Comparison of ENCODE assay signal across 9 cellular contexts in the genomic region with DNA sequence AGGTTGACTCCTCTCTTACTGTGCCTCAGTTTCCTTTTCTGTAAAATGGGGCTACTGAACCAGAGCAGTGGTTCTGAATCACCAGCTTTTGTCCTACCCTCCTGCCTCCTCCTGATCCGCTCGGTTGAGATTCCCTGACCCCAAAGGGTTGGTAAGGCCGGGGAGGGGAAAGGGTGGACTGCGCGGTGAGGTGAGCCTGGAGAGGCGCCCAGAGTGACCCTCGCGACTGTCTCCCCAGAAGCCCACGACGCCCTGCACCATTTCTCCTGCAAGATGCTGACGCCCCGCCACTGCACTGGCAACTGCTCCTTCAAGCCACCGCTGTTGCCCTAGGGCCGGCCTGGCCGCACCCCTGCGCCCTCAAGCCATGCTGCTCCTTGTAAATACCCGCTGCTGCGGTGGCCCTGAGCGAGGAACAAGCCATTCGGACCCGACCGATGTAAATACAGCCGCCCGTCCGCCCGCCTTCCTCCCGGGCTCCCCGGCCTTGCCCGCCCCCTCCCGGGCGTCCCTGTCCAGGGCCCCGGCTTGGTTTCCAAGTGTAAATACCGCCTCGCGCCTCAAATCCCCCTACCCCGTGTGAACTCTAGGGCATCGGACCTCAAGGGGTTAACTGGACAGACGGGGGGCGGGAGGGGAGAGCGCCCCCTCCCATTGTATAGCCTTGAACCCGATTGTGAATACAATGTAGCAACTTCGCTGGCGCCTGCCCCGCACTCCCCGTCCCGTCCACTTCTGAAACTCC. TPM values are rescaled to one million over a fixed set of nuclear protein-coding genes. Genes with fewer than 3 reads are reported as not detected.
A peak's percentile ranks its signal among the peaks of the same experiment; 100 is the strongest.
DNase-seq lines count a peak whose midpoint lies in the region; ATAC-seq and TF ChIP-seq lines count a peak whose summit lies in the region.
"Had no signal": no experiment of that assay in that cellular context is flagged by ENCODE, and none has a peak within 500 bp of the region (broad histone marks: within the 10 kb centered on the region; RNA-seq: fewer than 3 reads in every experiment).

No MANE protein-coding gene starts in this region.

- peaks cover 69% of the 10 kb centered on the region for H3K4me1 Mint-ChIP-seq in CD14-positive monocyte
- H3K4me1 Mint-ChIP-seq in activated CD4-positive, alpha-beta memory T cell treated with anti-CD3 and anti-CD28 coated beads, Interleukin-2, amount 10 ng/mL, durations not matched to agents 7 days and 5 days: peaks cover 44% of the 10 kb centered on the region

- peaks cover 9 to 17% of the 10 kb centered on the region in 2 donors for H3K36me3 Mint-ChIP-seq in CD14-positive monocyte
- peaks cover 3% of the 10 kb centered on the region for H3K36me3 Mint-ChIP-seq in activated CD4-positive, alpha-beta memory T cell treated with anti-CD3 and anti-CD28 coated beads, Interleukin-2, amount 10 ng/mL, durations not matched to agents 7 days and 5 days (ENCODE audit: low read depth)

- H3K9me3 ChIP-seq in HUES48 (ENCODE audit: control insufficient read depth, insufficient read depth, low read length): no peaks in the 10 kb centered on the region
- no peaks in the 10 kb centered on the region for H3K9me3 ChIP-seq in gastroesophageal sphincter
- H3K9me3 ChIP-seq: neutrophil had no signal

- peak; percentile 70 for TF ChIP-seq CTCF in CD14-positive monocyte (IDR thresholded peaks at IDR 0.05)
- TF ChIP-seq CTCF in gastroesophageal sphincter (IDR thresholded peaks at IDR 0.05): peak in 3 of 4 experiments; percentile 17 to 62 (median 33)

- H3K27ac Mint-ChIP-seq in CD14-positive monocyte: peak overlapping the region in 1 of 7 donors; percentile 30
- no peak overlapping the region for H3K27ac Mint-ChIP-seq in activated CD4-positive, alpha-beta memory T cell treated with anti-CD3 and anti-CD28 coated beads, Interleukin-2, amount 10 ng/mL, durations not matched to agents 7 days and 5 days

- no peaks in the 10 kb centered on the region for H3K36me3 ChIP-seq in HUES48 (ENCODE audit: control insufficient read depth, insufficient read depth, low read length)
- H3K36me3 ChIP-seq in gastroesophageal sphincter: no peaks in the 10 kb centered on the region
- H3K36me3 ChIP-seq in rectal smooth muscle tissue (ENCODE audit: control insufficient read depth, insufficient read depth, low read length): no peaks in the 10 kb centered on the region
- H3K36me3 ChIP-seq: neutrophil had no signal

- H3K27me3 ChIP-seq in HUES48 (ENCODE audit: control insufficient read depth, insufficient read depth, low read length) (peaks cover 100% of the 10 kb centered on the region), gastroesophageal sphincter (peaks cover 75% of the 10 kb centered on the region), rectal smooth muscle tissue (ENCODE audit: control insufficient read depth, insufficient read depth, low read length) (peaks cover 64% of the 10 kb centered on the region)

- H3K9me3 Mint-ChIP-seq in CD14-positive monocyte: peaks cover 0 to 31% (median 14%) of the 10 kb centered on the region in 7 donors
- no peaks in the 10 kb centered on the region for H3K9me3 Mint-ChIP-seq in activated CD4-positive, alpha-beta memory T cell treated with anti-CD3 and anti-CD28 coated beads, Interleukin-2, amount 10 ng/mL, durations not matched to agents 7 days and 5 days

- peak overlapping the region; percentile 57 for H3K4me3 ChIP-seq in HUES48 (ENCODE audit: low read depth, low read length)
- H3K4me3 ChIP-seq in gastroesophageal sphincter: peak overlapping the region in 1 of 2 donors; percentile 48
- peak overlapping the region; percentile 56 for H3K4me3 ChIP-seq in rectal smooth muscle tissue (ENCODE audit: low read length)

- DNase-seq in CD14-positive monocyte (ENCODE audit: low spot score): no peak
- DNase-seq in activated CD4-positive, alpha-beta memory T cell treated with anti-CD3 and anti-CD28 coated beads, Interleukin-2, amount 10 ng/mL, durations not matched to agents 7 days and 5 days: peak; percentile 48
- no peak for DNase-seq in activated CD4-positive, CD25-positive, alpha-beta regulatory T cell treated with anti-CD3 and anti-CD28 coated beads, Interleukin-2, amount 50 U/mL, for 72 hours

- H3K27ac ChIP-seq in HUES48 (ENCODE audit: low read depth, low read length): no peak overlapping the region
- H3K27ac ChIP-seq in gastroesophageal sphincter: no peak overlapping the region
- H3K27ac ChIP-seq in rectal smooth muscle tissue (ENCODE audit: low read depth, low read length): no peak overlapping the region
- H3K27ac ChIP-seq: neutrophil had no signal

- peaks cover 43% of the 10 kb centered on the region for H3K4me1 ChIP-seq in HUES48 (ENCODE audit: control insufficient read depth, insufficient read depth, low read length)
- peaks cover 0 to 65% (median 24%) of the 10 kb centered on the region in 3 donors for H3K4me1 ChIP-seq in gastroesophageal sphincter
- peaks cover 3% of the 10 kb centered on the region for H3K4me1 ChIP-seq in rectal smooth muscle tissue (ENCODE audit: control insufficient read depth, insufficient read depth, low read length)

- CTCF ChIA-PET in activated CD4-positive, alpha-beta memory T cell treated with anti-CD3 and anti-CD28 coated beads, Interleukin-2, amount 10 ng/mL, durations not matched to agents 7 days and 5 days (lab: Charles Lee): no interaction called here

- TF ChIP-seq POLR2A in gastroesophageal sphincter (IDR thresholded peaks at IDR 0.05): no peak

- 4 to 18% methylated on average over 5 of the region's 46 CpGs for WGBS in gastroesophageal sphincter (ENCODE audit: low coverage in 1 of 2), 2 donors

- intact Hi-C loops in CD14-positive monocyte (cut with micrococcal nuclease): loop anchor here (2.0 to 10.0 kb wide), 3 partner anchors 309 to 377 kb away; a partner anchor contains a TSS

- H3K27me3 Mint-ChIP-seq in CD14-positive monocyte (ENCODE audit: low read depth in 3 of 3): peaks cover 73 to 89% (median 83%) of the 10 kb centered on the region in 3 donors
- peaks cover 88% of the 10 kb centered on the region for H3K27me3 Mint-ChIP-seq in activated CD4-positive, alpha-beta memory T cell treated with anti-CD3 and anti-CD28 coated beads, Interleukin-2, amount 10 ng/mL, durations not matched to agents 7 days and 5 days

- peak overlapping the region; percentile 82 to 92 for H3K4me3 Mint-ChIP-seq in CD14-positive monocyte
- H3K4me3 Mint-ChIP-seq in activated CD4-positive, alpha-beta memory T cell treated with anti-CD3 and anti-CD28 coated beads, Interleukin-2, amount 10 ng/mL, durations not matched to agents 7 days and 5 days: peak overlapping the region; percentile 38

- ATAC-seq in gastroesophageal sphincter (no peak), GM18511 (IDR thresholded peaks at IDR 0.05; ENCODE audit: unreplicated experiment) (no peak), HG03139 (IDR thresholded peaks at IDR 0.05; ENCODE audit: unreplicated experiment) (no peak)

- H3K9ac ChIP-seq in HUES48 (ENCODE audit: low read depth, low read length) (no peak overlapping the region), rectal smooth muscle tissue (ENCODE audit: low read length) (no peak overlapping the region)

- POLR2A ChIA-PET in activated CD4-positive, alpha-beta memory T cell treated with anti-CD3 and anti-CD28 coated beads, Interleukin-2, amount 10 ng/mL, durations not matched to agents 7 days and 5 days (lab: Charles Lee): interaction anchor here (1.0 kb wide), 1 partner anchor 56 kb away, joined by 3 read pairs; no protein-coding TSS in a partner anchor

- TF ChIP-seq EP300 in gastroesophageal sphincter (IDR thresholded peaks at IDR 0.05): no peak

RNA-seq across cellular contexts. Expression of a gene that starts 6.2 kb away (rescaled TPM):
- polyA plus RNA-seq in CD14-positive monocyte: not detected
- total RNA-seq in activated CD4-positive, alpha-beta memory T cell treated with anti-CD3 and anti-CD28 coated beads, Interleukin-2, amount 10 ng/mL, durations not matched to agents 7 days and 5 days: not detected
- total RNA-seq in gastroesophageal sphincter: not detected

RNA-seq across cellular contexts. Expression of a gene that starts 8.4 kb away (rescaled TPM):
- not detected for polyA plus RNA-seq in CD14-positive monocyte
- under 1 TPM; 0.23 to 0.25 TPM for total RNA-seq in activated CD4-positive, alpha-beta memory T cell treated with anti-CD3 and anti-CD28 coated beads, Interleukin-2, amount 10 ng/mL, durations not matched to agents 7 days and 5 days
- total RNA-seq in gastroesophageal sphincter: 1 to 10 TPM in 2 of 4 donors, under 1 TPM in 2; 0.46 to 2.2 (median 0.87) TPM
